Comparison of ENCODE assay signal across 5 cellular contexts in genomic region chr22:25460682-25461081, GRCh38.
DNase-seq lines count a peak whose midpoint lies in the region; ATAC-seq and TF ChIP-seq lines count a peak whose summit lies in the region.
"Not testable (repeated sequence)": the region's sequence is repeated elsewhere in the genome, so short reads cannot be mapped to it uniquely, and the experiment has no call there.

No MANE protein-coding gene starts in this region.

- POLR2A ChIA-PET in HEK293 (lab: Yijun Ruan, JAX); activated CD4-positive, alpha-beta T cell treated with anti-CD3 and anti-CD28 coated beads for 36 hours (lab: Charles Lee): not testable (repeated sequence)

- peaks cover 31% of the 10 kb centered on the region for H3K36me3 Mint-ChIP-seq in activated CD4-positive, alpha-beta T cell treated with anti-CD3 and anti-CD28 coated beads for 36 hours (ENCODE audit: low read depth)
- H3K36me3 Mint-ChIP-seq in activated CD8-positive, alpha-beta memory T cell treated with anti-CD3 and anti-CD28 coated beads, Interleukin-2, amount 10 ng/mL, durations not matched to agents 7 days and 5 days: peaks cover 40% of the 10 kb centered on the region
- peaks cover 36% of the 10 kb centered on the region for H3K36me3 Mint-ChIP-seq in endothelial cell (ENCODE audit: low read depth, unreplicated experiment)

- H3K9me3 ChIP-seq in HEK293 (ENCODE audit: control insufficient read depth, insufficient read depth, low read depth, low read length): not testable (repeated sequence)

- DNase-seq in activated CD4-positive, alpha-beta T cell treated with anti-CD3 and anti-CD28 coated beads for 36 hours; activated CD8-positive, alpha-beta memory T cell treated with anti-CD3 and anti-CD28 coated beads, Interleukin-2, amount 10 ng/mL, durations not matched to agents 7 days and 5 days; endothelial cell (ENCODE audit: low spot score): not testable (repeated sequence)
- peak; percentile 18 for DNase-seq in mesenteric fat pad (ENCODE audit: low spot score)

- H3K4me3 Mint-ChIP-seq in activated CD4-positive, alpha-beta T cell treated with anti-CD3 and anti-CD28 coated beads for 36 hours; activated CD8-positive, alpha-beta memory T cell treated with anti-CD3 and anti-CD28 coated beads, Interleukin-2, amount 10 ng/mL, durations not matched to agents 7 days and 5 days: not testable (repeated sequence)
- H3K4me3 Mint-ChIP-seq in endothelial cell (ENCODE audit: unreplicated experiment): peak overlapping the region; percentile 52

- H3K9me3 Mint-ChIP-seq in activated CD4-positive, alpha-beta T cell treated with anti-CD3 and anti-CD28 coated beads for 36 hours (ENCODE audit: low read depth); activated CD8-positive, alpha-beta memory T cell treated with anti-CD3 and anti-CD28 coated beads, Interleukin-2, amount 10 ng/mL, durations not matched to agents 7 days and 5 days (ENCODE audit: low read depth); endothelial cell (ENCODE audit: unreplicated experiment): not testable (repeated sequence)

- TF ChIP-seq CTCF in HEK293 (tag by site-specific recombination; IDR thresholded peaks at IDR 0.05); endothelial cell (IDR thresholded peaks at IDR 0.05; ENCODE audit: unreplicated experiment): not testable (repeated sequence)

- not testable (repeated sequence) for H3K27ac ChIP-seq in HEK293 (ENCODE audit: extremely low read depth, low read depth, low read length)

- peak overlapping the region; percentile 30 for H3K27ac Mint-ChIP-seq in activated CD4-positive, alpha-beta T cell treated with anti-CD3 and anti-CD28 coated beads for 36 hours
- peak overlapping the region; percentile 50 for H3K27ac Mint-ChIP-seq in activated CD8-positive, alpha-beta memory T cell treated with anti-CD3 and anti-CD28 coated beads, Interleukin-2, amount 10 ng/mL, durations not matched to agents 7 days and 5 days
- not testable (repeated sequence) for H3K27ac Mint-ChIP-seq in endothelial cell (ENCODE audit: unreplicated experiment)

- intact Hi-C loops in activated CD4-positive, alpha-beta T cell treated with anti-CD3 and anti-CD28 coated beads for 36 hours (cut with DNase I, micrococcal nuclease): loop anchor here in 1 of 2 experiments (5.0 kb wide), 1 partner anchor 107 kb away; no protein-coding TSS in a partner anchor

- not testable (repeated sequence) for ATAC-seq in activated CD4-positive, alpha-beta T cell treated with anti-CD3 and anti-CD28 coated beads for 36 hours; activated CD8-positive, alpha-beta memory T cell treated with anti-CD3 and anti-CD28 coated beads, Interleukin-2, amount 10 ng/mL, durations not matched to agents 7 days and 5 days

- H3K27me3 Mint-ChIP-seq in activated CD4-positive, alpha-beta T cell treated with anti-CD3 and anti-CD28 coated beads for 36 hours; activated CD8-positive, alpha-beta memory T cell treated with anti-CD3 and anti-CD28 coated beads, Interleukin-2, amount 10 ng/mL, durations not matched to agents 7 days and 5 days; endothelial cell (ENCODE audit: unreplicated experiment): not testable (repeated sequence)

- H3K4me1 ChIP-seq in HEK293 (ENCODE audit: control insufficient read depth, insufficient read depth, low read length): not testable (repeated sequence)

- H3K36me3 ChIP-seq in HEK293 (ENCODE audit: control insufficient read depth in 2 of 2, insufficient read depth in 1 of 2, low read length in 2 of 2): peaks cover 21 to 72% of the 10 kb centered on the region in 2 experiments

- not testable (repeated sequence) for H3K4me3 ChIP-seq in HEK293 (ENCODE audit: low read depth, low read length)

- CTCF ChIA-PET in HEK293 (lab: Yijun Ruan, JAX): interaction anchor here (1.3 to 3.1 kb wide), 3 partner anchors 16 to 318 kb away, joined by 3 to 56 read pairs (median 5); no protein-coding TSS in a partner anchor
- CTCF ChIA-PET in activated CD4-positive, alpha-beta T cell treated with anti-CD3 and anti-CD28 coated beads for 36 hours (lab: Charles Lee): interaction anchor here (0.7 to 3.1 kb wide), 3 partner anchors 15 to 312 kb away, joined by 3 to 37 read pairs (median 3); no protein-coding TSS in a partner anchor
- CTCF ChIA-PET in activated CD8-positive, alpha-beta memory T cell treated with anti-CD3 and anti-CD28 coated beads, Interleukin-2, amount 10 ng/mL, durations not matched to agents 7 days and 5 days (lab: Charles Lee): interaction anchor here (6.0 kb wide), 1 partner anchor 313 kb away, joined by 45 read pairs; no protein-coding TSS in a partner anchor

- H3K4me1 Mint-ChIP-seq in activated CD4-positive, alpha-beta T cell treated with anti-CD3 and anti-CD28 coated beads for 36 hours; endothelial cell (ENCODE audit: unreplicated experiment): not testable (repeated sequence)
- H3K4me1 Mint-ChIP-seq in activated CD8-positive, alpha-beta memory T cell treated with anti-CD3 and anti-CD28 coated beads, Interleukin-2, amount 10 ng/mL, durations not matched to agents 7 days and 5 days: peaks cover 11% of the 10 kb centered on the region

TF ChIP-seq in HEK293, 187 proteins besides CTCF, POLR2A, EP300 and RAD21:
- peak; percentile 94 for TF ChIP-seq ZNF146 (tag by site-specific recombination; IDR thresholded peaks at IDR 0.05)
